10 cellular contexts compared by ENCODE assay signal in the genomic region with DNA sequence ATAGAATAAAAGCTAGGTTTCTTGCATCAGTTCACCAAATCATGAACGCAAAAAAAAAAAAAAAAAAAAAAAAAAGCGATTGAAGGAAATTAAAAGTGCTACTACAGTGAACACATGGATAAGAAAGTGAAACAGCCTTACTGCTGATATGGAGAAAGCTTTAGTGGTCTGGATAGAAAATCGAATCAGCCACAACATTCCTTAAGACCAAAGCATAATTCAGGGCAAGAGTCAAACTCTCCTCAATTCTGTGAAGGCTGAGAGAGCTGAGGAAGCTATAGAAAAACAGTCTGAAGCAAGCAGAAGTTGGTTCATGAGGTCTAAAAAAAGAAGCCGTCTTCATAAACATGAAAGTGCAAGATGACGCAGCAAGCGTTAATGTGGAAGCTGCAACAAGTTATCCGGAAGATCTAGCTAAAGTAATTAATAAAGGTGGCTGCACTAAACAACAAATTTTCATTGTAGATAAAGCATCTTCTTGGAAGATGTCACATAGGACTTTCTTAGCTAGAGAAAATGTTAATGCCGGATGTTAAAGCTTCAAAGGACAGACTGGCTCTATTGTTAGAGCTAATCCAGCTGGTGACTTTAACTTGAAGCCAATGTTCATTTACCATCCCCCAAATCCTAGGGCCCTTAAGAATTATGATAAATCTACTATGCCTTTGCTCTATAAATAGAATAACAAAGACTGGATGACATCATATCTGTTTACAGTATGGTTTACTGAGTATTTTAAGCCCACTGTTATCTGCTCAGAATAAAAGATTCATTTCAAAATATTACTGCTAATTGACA. TPM values are rescaled to one million over a fixed set of nuclear protein-coding genes. Genes with fewer than 3 reads are reported as not detected.
DNase-seq lines count a peak whose midpoint lies in the region; ATAC-seq and TF ChIP-seq lines count a peak whose summit lies in the region.
"Had no signal": no experiment of that assay in that cellular context is flagged by ENCODE, and none has a peak within 500 bp of the region (broad histone marks: within the 10 kb centered on the region; RNA-seq: fewer than 3 reads in every experiment).

No MANE protein-coding gene starts in this region.

- H3K18ac ChIP-seq in mesenchymal stem cell (ENCODE audit: low read depth in 1 of 2, low read length in 2 of 2) = no peak overlapping the region

- DNase-seq in AG04449 (ENCODE audit: low read depth, low spot score) = no peak
- peak; percentile 82 for DNase-seq in amniotic epithelial cell (ENCODE audit: low read depth)
- peak; percentile 82 for DNase-seq in mesenchymal stem cell
- DNase-seq in stimulated activated naive CD4-positive, alpha-beta T cell (lab: John Stamatoyannopoulos, UW) = no peak
- no peak for DNase-seq in NCI-H524 (lab: John Stamatoyannopoulos, UW)
- no peak for DNase-seq in NCI-H2107 treated with DMSO at 0.1 percent for 48 hours (lab: John Stamatoyannopoulos, UW; ENCODE audit: unreplicated experiment)
- DNase-seq in HPDE6-E6E7 (ENCODE audit: extremely low spot score) = no peak
- DNase-seq: GF-D8 had no signal

- no peak overlapping the region for H2AK5ac ChIP-seq in mesenchymal stem cell (ENCODE audit: low read length, severe bottlenecking)

- no peaks in the 10 kb centered on the region for H3K9me3 ChIP-seq in mesenchymal stem cell (ENCODE audit: control insufficient read depth, low read length)

- H2BK12ac ChIP-seq in mesenchymal stem cell (ENCODE audit: low read length in 2 of 2) = no peak overlapping the region

- H3K4me3 ChIP-seq in AG04449 (ENCODE audit: low read depth, low read length) (peak overlapping the region; percentile 34), mesenchymal stem cell (ENCODE audit: insufficient read depth in 1 of 2, low read depth in 1 of 2, low read length in 2 of 2) (no peak overlapping the region)

- H3K14ac ChIP-seq in mesenchymal stem cell (ENCODE audit: low read length in 2 of 2) = no peak overlapping the region

- TF ChIP-seq CTCF in AG04449 (IDR thresholded peaks at IDR 0.05; ENCODE audit: insufficient read depth, low read length, missing control alignments) = no peak

- H2AFZ ChIP-seq in mesenchymal stem cell (ENCODE audit: low read depth, low read length) = no peak overlapping the region

- peaks cover 2% of the 10 kb centered on the region for H3K79me1 ChIP-seq in mesenchymal stem cell (replicated peaks; ENCODE audit: low read length, poor library complexity, severe bottlenecking)

- H3K23ac ChIP-seq in mesenchymal stem cell (ENCODE audit: low read length in 2 of 2) = no peak overlapping the region

- no peak overlapping the region for H3K9ac ChIP-seq in mesenchymal stem cell (ENCODE audit: low read length)

- no peak overlapping the region for H2BK15ac ChIP-seq in mesenchymal stem cell (ENCODE audit: low read depth, poor library complexity, severe bottlenecking)

- H3K27me3 ChIP-seq in mesenchymal stem cell (ENCODE audit: control insufficient read depth in 1 of 2, insufficient read depth in 1 of 2, low read length in 2 of 2) = no peaks in the 10 kb centered on the region

- peak overlapping the region; percentile 46 for H3K4me2 ChIP-seq in mesenchymal stem cell (ENCODE audit: low read length, poor library complexity, severe bottlenecking)

- CTCF ChIA-PET in AG04449 (lab: Yijun Ruan, JAX) = interaction anchor here (0.7 to 1.4 kb wide), 7 partner anchors 15 to 123 kb away, joined by 3 to 6 read pairs (median 4); a partner anchor contains a TSS

- H2BK5ac ChIP-seq in mesenchymal stem cell (ENCODE audit: low read depth, low read length, poor library complexity, severe bottlenecking) = no peak overlapping the region

- no peaks in the 10 kb centered on the region for H3K36me3 ChIP-seq in mesenchymal stem cell (ENCODE audit: control insufficient read depth in 1 of 2, insufficient read depth in 2 of 2, low read depth in 1 of 2, low read length in 2 of 2)

- WGBS in mesenchymal stem cell = 43% methylated on average over 5 of the region's 8 CpGs

- peak; percentile 51 for ATAC-seq in HG02870 (IDR thresholded peaks at IDR 0.05; ENCODE audit: unreplicated experiment)

- no peak overlapping the region for H4K8ac ChIP-seq in mesenchymal stem cell (ENCODE audit: low read length)

- POLR2A ChIA-PET in AG04449 (lab: Yijun Ruan, JAX) = interaction anchor here (1.1 to 1.5 kb wide), 2 partner anchors 10 to 19 kb away, joined by 3 to 4 read pairs; a partner anchor contains a TSS

- peaks cover 1% of the 10 kb centered on the region for H3K4me1 ChIP-seq in mesenchymal stem cell (ENCODE audit: control insufficient read depth, insufficient read depth, low read depth, low read length)

- H3K4ac ChIP-seq in mesenchymal stem cell (ENCODE audit: low read depth in 1 of 2, low read length in 2 of 2) = no peak overlapping the region

- no peak overlapping the region for H2BK120ac ChIP-seq in mesenchymal stem cell (ENCODE audit: low read depth, low read length)

- peak overlapping the region; percentile 84 for H3K27ac ChIP-seq in mesenchymal stem cell (ENCODE audit: low read length, poor library complexity, severe bottlenecking)
- H3K27ac ChIP-seq: epithelial cell of prostate had no signal

- H4K91ac ChIP-seq in mesenchymal stem cell (ENCODE audit: low read length) = no peak overlapping the region

RNA-seq across cellular contexts. Expression of a gene that starts 19.2 kb away (rescaled TPM):
- polyA plus RNA-seq in mesenchymal stem cell (2013, experiment 1 of 2) = 43.0 TPM
- 45.7 TPM for polyA plus RNA-seq in mesenchymal stem cell (2013, experiment 2 of 2)

Comparison
In these comparisons a context has a peak if more than half of its experiments do, and no peak if none do; other contexts are left out.
1. DNase-seq: peak in amniotic epithelial cell (single experiment) and mesenchymal stem cell (single experiment); none in AG04449 (single experiment), stimulated activated naive CD4-positive, alpha-beta T cell (0 of 6), NCI-H524 (0 of 2), NCI-H2107 treated with DMSO at 0.1 percent for 48 hours (single experiment) and HPDE6-E6E7 (single experiment).